Comparison of ENCODE assay signal across 9 cellular contexts in the genomic region with DNA sequence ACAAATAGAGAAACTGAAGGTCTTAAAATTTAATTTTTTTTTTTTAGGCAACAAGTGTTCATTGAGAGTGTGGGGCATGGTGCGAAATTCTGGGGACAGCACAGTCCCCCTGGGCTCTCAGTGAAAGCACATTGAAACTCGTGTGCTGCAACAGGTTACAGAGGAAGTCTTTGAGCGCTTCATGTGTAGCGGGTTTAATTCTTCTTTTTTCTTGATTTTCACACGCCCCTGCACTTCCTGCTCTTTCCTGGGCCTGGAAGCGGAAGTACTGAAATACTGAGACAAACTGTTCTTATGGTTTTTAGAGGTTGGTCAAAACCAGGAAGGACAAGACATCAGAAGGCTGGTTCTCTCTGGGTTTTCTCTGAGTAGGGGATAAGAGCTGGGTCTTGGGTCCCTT.
A peak's percentile ranks its signal among the peaks of the same experiment; 100 is the strongest.
DNase-seq lines count a peak whose midpoint lies in the region; ATAC-seq, FAIRE-seq and TF ChIP-seq lines count a peak whose summit lies in the region.
"Had no signal": no experiment of that assay in that cellular context is flagged by ENCODE, and none has a peak within 500 bp of the region (broad histone marks: within the 10 kb centered on the region; RNA-seq: fewer than 3 reads in every experiment).

No MANE protein-coding gene starts in this region.

- peak; percentile 97 for FAIRE-seq in GM18507 (lab: Jason Lieb, UNC)

- no peak overlapping the region for H2AFZ ChIP-seq in neural progenitor cell (replicated peaks)

- DNase-seq in Ammon's horn (ENCODE audit: low spot score) (peak; percentile 55), GM18507 (ENCODE audit: extremely low spot score, insufficient read length, low read depth) (no peak), SKM-1 treated with dmso at 0.1 percent for 144 hours (lab: John Stamatoyannopoulos, UW; ENCODE audit: unreplicated experiment) (peak; percentile 94), right cardiac atrium (no peak), endothelial cell (ENCODE audit: low spot score) (no peak), NCI-H1436 treated with DMSO at 0.1 percent for 48 hours (lab: John Stamatoyannopoulos, UW) (no peak), neural progenitor cell (ENCODE audit: low spot score) (no peak), esophagus squamous epithelium (lab: John Stamatoyannopoulos, UW) (no peak)
- DNase-seq: endodermal cell had no signal

- TF ChIP-seq CTCF in endothelial cell (IDR thresholded peaks at IDR 0.05; ENCODE audit: unreplicated experiment) (no peak), neural progenitor cell (IDR thresholded peaks at IDR 0.05) (no peak), esophagus squamous epithelium (IDR thresholded peaks at IDR 0.05) (no peak)

- peaks cover 5% of the 10 kb centered on the region for H3K36me3 Mint-ChIP-seq in endothelial cell (ENCODE audit: low read depth, unreplicated experiment)
- no peaks in the 10 kb centered on the region for H3K36me3 Mint-ChIP-seq in neural progenitor cell

- TF ChIP-seq POLR2A in esophagus squamous epithelium (IDR thresholded peaks at IDR 0.05), result no peak

- H3K4me3 ChIP-seq in right cardiac atrium (ENCODE audit: low read length), result no peak overlapping the region
- H3K4me3 ChIP-seq in neural progenitor cell, result no peak overlapping the region
- no peak overlapping the region for H3K4me3 ChIP-seq in esophagus squamous epithelium

- H3K4me1 Mint-ChIP-seq in endothelial cell (ENCODE audit: unreplicated experiment) (peaks cover 44% of the 10 kb centered on the region), neural progenitor cell (no peaks in the 10 kb centered on the region)

- H4K20me1 ChIP-seq in neural progenitor cell (ENCODE audit: low read depth), result no peaks in the 10 kb centered on the region

- peaks cover 2% of the 10 kb centered on the region for H3K27me3 Mint-ChIP-seq in endothelial cell (ENCODE audit: unreplicated experiment)
- H3K27me3 Mint-ChIP-seq in neural progenitor cell (ENCODE audit: insufficient read depth, low read depth), result no peaks in the 10 kb centered on the region

- H3K27ac Mint-ChIP-seq in endothelial cell (ENCODE audit: unreplicated experiment) (no peak overlapping the region), neural progenitor cell (no peak overlapping the region)
- H3K27ac Mint-ChIP-seq: endodermal cell had no signal

- no peak overlapping the region for H3K4me2 ChIP-seq in neural progenitor cell

- H3K9me3 Mint-ChIP-seq in endothelial cell (ENCODE audit: unreplicated experiment) (no peaks in the 10 kb centered on the region), neural progenitor cell (no peaks in the 10 kb centered on the region)
- H3K9me3 Mint-ChIP-seq: endodermal cell had no signal

- H3K27ac ChIP-seq in right cardiac atrium (ENCODE audit: low read length), result no peak overlapping the region
- no peak overlapping the region for H3K27ac ChIP-seq in neural progenitor cell
- peak overlapping the region in 2 of 4 donors; percentile 2 to 15 for H3K27ac ChIP-seq in esophagus squamous epithelium

- H3K79me2 ChIP-seq in neural progenitor cell (ENCODE audit: low read depth), result no peaks in the 10 kb centered on the region

- no peak overlapping the region for H3K4me3 Mint-ChIP-seq in endothelial cell (ENCODE audit: unreplicated experiment)
- H3K4me3 Mint-ChIP-seq in neural progenitor cell, result no peak overlapping the region
- H3K4me3 Mint-ChIP-seq: endodermal cell had no signal

- no peaks in the 10 kb centered on the region for H3K36me3 ChIP-seq in neural progenitor cell
- no peaks in the 10 kb centered on the region for H3K36me3 ChIP-seq in esophagus squamous epithelium

- H3K27me3 ChIP-seq in right cardiac atrium (ENCODE audit: control insufficient read depth, insufficient read depth), result no peaks in the 10 kb centered on the region
- no peaks in the 10 kb centered on the region for H3K27me3 ChIP-seq in neural progenitor cell
- no peaks in the 10 kb centered on the region for H3K27me3 ChIP-seq in esophagus squamous epithelium

- H3K4me1 ChIP-seq in right cardiac atrium (ENCODE audit: control insufficient read depth, insufficient read depth, low read length) (peaks cover 12% of the 10 kb centered on the region), neural progenitor cell (peaks cover 4% of the 10 kb centered on the region), esophagus squamous epithelium (peaks cover 9 to 28% (median 16%) of the 10 kb centered on the region in 3 donors)

- H3K9me3 ChIP-seq in right cardiac atrium (ENCODE audit: control insufficient read depth, low read length) (no peaks in the 10 kb centered on the region), neural progenitor cell (ENCODE audit: low read depth) (no peaks in the 10 kb centered on the region), esophagus squamous epithelium (no peaks in the 10 kb centered on the region)

- no peak overlapping the region for H3K9ac ChIP-seq in neural progenitor cell

- peak; percentile 44 to 58 for ATAC-seq in right cardiac atrium

- intact Hi-C loops in right cardiac atrium (cut with DNase I) (no loop called here), esophagus squamous epithelium (cut with DNase I) (no loop called here)

- no peaks in the 10 kb centered on the region for H3F3A ChIP-seq in neural progenitor cell (ENCODE audit: low read depth)

- 67% methylated on average over 6 of the region's 6 CpGs for WGBS in right cardiac atrium
- 65% methylated on average over 6 of the region's 6 CpGs for WGBS in esophagus squamous epithelium, 2 donors

Comparison
In these comparisons a context has a peak if more than half of its experiments do, and no peak if none do; other contexts are left out.
1. DNase-seq: peak in Ammon's horn (single experiment) and SKM-1 treated with dmso at 0.1 percent for 144 hours (single experiment); none in GM18507 (single experiment), right cardiac atrium (0 of 3), endothelial cell (single experiment), NCI-H1436 treated with DMSO at 0.1 percent for 48 hours (single experiment), neural progenitor cell (single experiment) and esophagus squamous epithelium (single experiment).